16 cellular contexts compared by ENCODE assay signal in the genomic region with DNA sequence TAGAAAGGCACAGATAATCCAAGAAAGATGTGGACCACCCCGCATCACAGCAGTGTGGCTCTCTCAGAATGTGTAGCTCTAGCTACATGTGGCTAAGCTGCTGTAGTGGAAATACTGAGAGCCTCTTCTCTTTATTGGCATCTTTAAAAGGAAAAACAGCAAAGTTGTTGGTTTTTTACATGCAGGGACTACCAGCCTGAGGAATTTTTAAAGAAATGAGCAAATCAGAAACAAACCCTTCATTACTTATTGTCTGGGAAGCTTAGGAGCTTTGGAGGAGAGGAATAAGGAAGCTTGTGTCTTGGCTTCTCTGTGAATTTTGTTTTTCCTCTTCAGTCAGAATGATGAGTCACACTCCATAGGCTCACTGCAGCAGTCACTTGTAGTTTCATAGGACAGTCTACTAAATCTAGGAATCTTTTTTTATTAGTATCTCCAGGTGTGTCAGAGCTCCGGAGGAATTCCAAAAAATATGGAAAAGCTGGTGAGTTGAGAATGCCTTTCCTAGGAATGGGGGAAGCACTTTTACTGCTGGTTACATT. TPM values are rescaled to one million over a fixed set of nuclear protein-coding genes. Genes with fewer than 3 reads are reported as not detected.
DNase-seq lines count a peak whose midpoint lies in the region; ATAC-seq, FAIRE-seq and TF ChIP-seq lines count a peak whose summit lies in the region.
"Had no signal": no experiment of that assay in that cellular context is flagged by ENCODE, and none has a peak within 500 bp of the region (broad histone marks: within the 10 kb centered on the region; RNA-seq: fewer than 3 reads in every experiment).

No MANE protein-coding gene starts in this region.

- H3K36me3 Mint-ChIP-seq in osteocyte (ENCODE audit: unreplicated experiment): peaks cover 13% of the 10 kb centered on the region

- no peak for ATAC-seq in HG03469 (IDR thresholded peaks at IDR 0.05; ENCODE audit: unreplicated experiment)
- ATAC-seq: HCT116; heart right ventricle; naive thymus-derived CD4-positive, alpha-beta T cell; right cardiac atrium had no signal

- 0 out of 2 replicates have a peak, but pooled peaks cover 6% of the 10 kb centered on the region for H3F3A ChIP-seq in MM.1S (ENCODE audit: insufficient read depth, low read length)

- H3K36me3 ChIP-seq in SJSA1 (peaks cover 93% of the 10 kb centered on the region), MM.1S (replicated peaks; ENCODE audit: insufficient read depth, low read length) (peaks cover 16% of the 10 kb centered on the region; the same call in 1 of the 2 replicates), small intestine (ENCODE audit: control insufficient read depth in 2 of 2, insufficient read depth in 2 of 2, low read length in 2 of 2) (no peaks in the 10 kb centered on the region)

- H3K27ac Mint-ChIP-seq in osteocyte (ENCODE audit: unreplicated experiment): peak overlapping the region; percentile 58

- H3K79me2 ChIP-seq in MM.1S (ENCODE audit: low read length): no peaks in the 10 kb centered on the region

- H3K4me3 Mint-ChIP-seq in osteocyte (ENCODE audit: unreplicated experiment): no peak overlapping the region
- H3K4me3 Mint-ChIP-seq: naive thymus-derived CD4-positive, alpha-beta T cell had no signal

- H3K9ac ChIP-seq in MM.1S (ENCODE audit: low read length): no peak overlapping the region

- FAIRE-seq in small intestine (lab: Jason Lieb, UNC): no peak

- TF ChIP-seq CTCF in epithelial cell of esophagus (IDR thresholded peaks at IDR 0.05; ENCODE audit: insufficient read depth, low read depth, low read length, missing control alignments): no peak
- no peak for TF ChIP-seq CTCF in osteocyte (IDR thresholded peaks at IDR 0.05)
- TF ChIP-seq CTCF in MM.1S (IDR thresholded peaks at IDR 0.05; ENCODE audit: low read length): no peak

- H3K4me2 ChIP-seq in MM.1S (ENCODE audit: low read depth, low read length): no peak overlapping the region

- H3K4me1 ChIP-seq in SJSA1 (replicated peaks): no peaks in the 10 kb centered on the region
- H3K4me1 ChIP-seq in MM.1S (ENCODE audit: low read length): no peaks in the 10 kb centered on the region
- no peaks in the 10 kb centered on the region for H3K4me1 ChIP-seq in small intestine (ENCODE audit: control insufficient read depth in 2 of 2, insufficient read depth in 1 of 2, low read depth in 1 of 2, low read length in 1 of 2)

- H3K4me3 ChIP-seq in SJSA1 (no peak overlapping the region), epithelial cell of esophagus (ENCODE audit: low read length) (no peak overlapping the region), MM.1S (ENCODE audit: low read length) (no peak overlapping the region), small intestine (ENCODE audit: low read depth in 1 of 2, low read length in 2 of 2) (no peak overlapping the region)
- H3K4me3 ChIP-seq: heart right ventricle had no signal

- peaks cover 14% of the 10 kb centered on the region for H3K4me1 Mint-ChIP-seq in osteocyte (ENCODE audit: unreplicated experiment)

- H3K9me2 ChIP-seq in MM.1S (replicated peaks; ENCODE audit: insufficient read depth, low read length): no peaks in the 10 kb centered on the region

- no peak overlapping the region for H2AFZ ChIP-seq in MM.1S (ENCODE audit: low read length)

- DNase-seq in ELR (ENCODE audit: low read depth) (peak; percentile 56), SJSA1 (ENCODE audit: low read depth in 1 of 2, low spot score in 2 of 2) (no peak), epithelial cell of esophagus (ENCODE audit: low read depth) (peak; percentile 53), osteocyte (ENCODE audit: extremely low spot score, unreplicated experiment) (no peak), MM.1S (no peak), small intestine (no peak), NCI-H1092 treated with DMSO at 0.1 percent for 48 hours (lab: John Stamatoyannopoulos, UW) (no peak)
- DNase-seq: activated CD8-positive, alpha-beta memory T cell treated with anti-CD3 and anti-CD28 coated beads, Interleukin-2, amount 50 U/mL, for 4 hours; heart right ventricle; naive thymus-derived CD4-positive, alpha-beta T cell; NK-92 treated with Interleukin-12 subunit alpha and Interleukin-12 subunit beta, amount 100 ng/mL, for 24 hours; right cardiac atrium; SIG-M5; WERI-Rb-1 had no signal

- no peaks in the 10 kb centered on the region for H3K9me3 Mint-ChIP-seq in osteocyte (ENCODE audit: unreplicated experiment)
- H3K9me3 Mint-ChIP-seq: naive thymus-derived CD4-positive, alpha-beta T cell had no signal

- WGBS in small intestine, 3 donors: 91 to 94% (median 93%) methylated on average over 2 of the region's 2 CpGs

- H4K20me1 ChIP-seq in MM.1S (ENCODE audit: insufficient read depth, low read length): no peaks in the 10 kb centered on the region; the same call in 1 of the 2 replicates

- H3K9me3 ChIP-seq in SJSA1 (replicated peaks) (no peaks in the 10 kb centered on the region), MM.1S (replicated peaks; ENCODE audit: insufficient read depth, low read length) (no peaks in the 10 kb centered on the region), small intestine (ENCODE audit: control insufficient read depth, low read depth) (no peaks in the 10 kb centered on the region)
- H3K9me3 ChIP-seq: heart right ventricle had no signal

- no peaks in the 10 kb centered on the region for H3K27me3 ChIP-seq in SJSA1 (replicated peaks)
- no peaks in the 10 kb centered on the region for H3K27me3 ChIP-seq in MM.1S (replicated peaks; ENCODE audit: insufficient read depth, low read length)
- no peaks in the 10 kb centered on the region for H3K27me3 ChIP-seq in small intestine (ENCODE audit: control insufficient read depth in 2 of 2, insufficient read depth in 2 of 2, low read length in 2 of 2)
- H3K27me3 ChIP-seq: heart right ventricle had no signal

- H3K27ac ChIP-seq in SJSA1: peak overlapping the region; percentile 18; the same call in 1 of the 2 replicates
- no peak overlapping the region for H3K27ac ChIP-seq in MM.1S (ENCODE audit: low read length)
- H3K27ac ChIP-seq in small intestine (ENCODE audit: low read depth in 1 of 2, low read length in 1 of 2): no peak overlapping the region
- H3K27ac ChIP-seq: heart right ventricle, WERI-Rb-1 had no signal

- no peaks in the 10 kb centered on the region for H3K27me3 Mint-ChIP-seq in osteocyte (ENCODE audit: unreplicated experiment)
- H3K27me3 Mint-ChIP-seq: naive thymus-derived CD4-positive, alpha-beta T cell had no signal

RNA-seq across cellular contexts. Expression of a gene that starts 27.5 kb away (rescaled TPM):
- 54.9 and 71.0 TPM in 2 replicates for total RNA-seq in SJSA1 (2014; rRNA removed; shearing (Covaris generic))
- total RNA-seq in osteocyte: 52.0 and 60.8 TPM in 2 replicates
- 10 to 100 TPM; 33.0 to 47.0 (median 37.3) TPM for polyA plus RNA-seq in small intestine

Comparison
In these comparisons a context has a peak if more than half of its experiments do, and no peak if none do; other contexts are left out.
1. DNase-seq: peak in ELR (single experiment) and epithelial cell of esophagus (single experiment); none in SJSA1 (0 of 2), osteocyte (single experiment), MM.1S (single experiment), small intestine (single experiment) and NCI-H1092 treated with DMSO at 0.1 percent for 48 hours (single experiment).